In the genomic region with DNA sequence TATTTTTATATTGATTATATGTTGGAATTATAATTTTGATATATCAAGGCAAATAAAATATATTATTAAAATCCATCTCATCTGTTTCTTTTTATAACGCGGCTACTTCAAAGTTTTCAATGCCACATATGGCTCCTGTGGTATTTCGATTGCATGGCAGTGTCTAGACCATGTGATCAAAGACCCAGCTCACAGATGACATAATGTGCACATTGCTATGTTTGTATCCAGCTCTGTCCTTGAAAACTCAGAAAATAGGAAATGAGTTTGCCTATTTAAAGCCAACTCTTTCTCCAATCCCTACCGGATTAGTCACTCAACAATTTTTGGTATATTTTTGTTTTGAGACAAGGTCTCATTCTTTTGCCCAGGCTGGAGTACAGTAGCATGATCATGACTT, we compare ENCODE assay signal across 23 cellular contexts.
"Had no signal": no experiment of that assay in that cellular context is flagged by ENCODE, and none has a peak within 500 bp of the region (broad histone marks: within the 10 kb centered on the region; RNA-seq: fewer than 3 reads in every experiment).

No MANE protein-coding gene starts in this region.

- H3K27ac ChIP-seq: brain microvascular endothelial cell, coronary artery, epithelial cell of prostate, esophagus squamous epithelium, heart left ventricle, left ventricle myocardium inferior, thoracic aorta, WERI-Rb-1 had no signal

- H3K27me3 ChIP-seq: brain microvascular endothelial cell, esophagus squamous epithelium, heart left ventricle had no signal

- H3K4me1 ChIP-seq: esophagus squamous epithelium, heart left ventricle, left ventricle myocardium inferior had no signal

- H3K36me3 ChIP-seq: brain microvascular endothelial cell, thoracic aorta had no signal

- H3K9me3 ChIP-seq: esophagus squamous epithelium, heart left ventricle, left ventricle myocardium inferior, mucosa of descending colon, thoracic aorta had no signal

- H3K4me3 ChIP-seq: coronary artery, esophagus squamous epithelium, heart left ventricle, left ventricle myocardium inferior, lung, mucosa of descending colon, thoracic aorta had no signal

- DNase-seq: activated CD4-positive, alpha-beta memory T cell treated with anti-CD3 and anti-CD28 coated beads for 36 hours; activated CD4-positive, alpha-beta T cell treated with anti-CD3 and anti-CD28 coated beads, Interleukin-2, amount 10 ng/mL, durations not matched to agents 24 days and 14 days; activated CD4-positive, CD25-positive, alpha-beta regulatory T cell treated with anti-CD3 and anti-CD28 coated beads, Interleukin-2, amount 50 U/mL, for 72 hours; activated CD8-positive, alpha-beta memory T cell treated with anti-CD3 and anti-CD28 coated beads, Interleukin-2, amount 50 U/mL, for 4 hours; activated effector memory CD4-positive, alpha-beta T cell treated with anti-CD3 and anti-CD28 coated beads, Interleukin-2, amount 50 U/mL, for 16 hours; activated naive CD4-positive, alpha-beta T cell treated with anti-CD3 and anti-CD28 coated beads for 36 hours; activated naive CD8-positive, alpha-beta T cell treated with anti-CD3 and anti-CD28 coated beads, Interleukin-2, amount 10 ng/mL, durations not matched to agents 7 days and 5 days; activated T-cell treated with anti-CD3 and anti-CD28 coated beads, Interleukin-2, amount 50 U/mL, for 1 hour; amniotic stem cell; brain microvascular endothelial cell; esophagus squamous epithelium; heart left ventricle; left ventricle myocardium inferior; mucosa of descending colon; right cardiac atrium; stimulated activated CD4-positive, alpha-beta T cell treated with anti-CD3 and anti-CD28 coated beads, Interleukin-2, amount 100 ng/mL, for 48 hours; stimulated activated naive CD4-positive, alpha-beta T cell treated with Interleukin-2 at 50 U/mL for 16 hours; WERI-Rb-1 had no signal

- ATAC-seq: heart left ventricle; mucosa of descending colon; natural killer cell treated with Interleukin-12 subunit alpha and Interleukin-12 subunit beta and Interleukin-15 and Interleukin-18, amount 100 ng/mL, for 72 hours; right cardiac atrium had no signal
